ENCODE assay signal across 14 cellular contexts in genomic region chr3:152364237-152364636, GRCh38.
DNase-seq lines count a peak whose midpoint lies in the region; ATAC-seq, FAIRE-seq and TF ChIP-seq lines count a peak whose summit lies in the region.
"Had no signal": no experiment of that assay in that cellular context is flagged by ENCODE, and none has a peak within 500 bp of the region (broad histone marks: within the 10 kb centered on the region; RNA-seq: fewer than 3 reads in every experiment).

No MANE protein-coding gene starts in this region.

- TF ChIP-seq RAD21 in neural cell (conservative IDR thresholded peaks at IDR 0.05), result no peak

- peak; percentile 21 for FAIRE-seq in GM19239 (lab: Jason Lieb, UNC)
- FAIRE-seq: endothelial cell of umbilical vein had no signal

- POLR2A ChIA-PET in CD4-positive, alpha-beta T cell (lab: Charles Lee), result interaction anchor here (0.6 to 1.3 kb wide), 6 partner anchors 9 to 174 kb away, joined by 3 to 4 read pairs (median 3); no protein-coding TSS in a partner anchor
- POLR2A ChIA-PET in PC-9 (lab: Charles Lee; ENCODE audit: unreplicated experiment), result interaction anchor here (0.5 to 0.7 kb wide), 2 partner anchors 144 to 335 kb away, joined by 4 to 6 read pairs; no protein-coding TSS in a partner anchor

- peak overlapping the region; percentile 77 for H3K27ac Mint-ChIP-seq in CD4-positive, alpha-beta T cell
- H3K27ac Mint-ChIP-seq in activated naive CD8-positive, alpha-beta T cell treated with anti-CD3 and anti-CD28 coated beads, Interleukin-2, amount 50 U/mL, for 24 hours, result peak overlapping the region; percentile 30

- no peak for TF ChIP-seq CTCF in CD4-positive, alpha-beta T cell (IDR thresholded peaks at IDR 0.05)
- no peak for TF ChIP-seq CTCF in neural cell (IDR thresholded peaks at IDR 0.05; ENCODE audit: poor library complexity, severe bottlenecking)
- no peak for TF ChIP-seq CTCF in PC-9 (conservative IDR thresholded peaks at IDR 0.05)

- BruUV-seq in PC-9 (replicated peaks; lab: Mats Ljungman, UMichigan), result no TSS peak

- no peak overlapping the region for H2AFZ ChIP-seq in neural cell (ENCODE audit: low read depth, low read length)
- H2AFZ ChIP-seq in PC-9, result no peak overlapping the region

- H3K9me3 ChIP-seq in CD4-positive, alpha-beta T cell (ENCODE audit: control insufficient read depth, low read length), result no peaks in the 10 kb centered on the region
- no peaks in the 10 kb centered on the region for H3K9me3 ChIP-seq in neural cell (ENCODE audit: low read length)
- no peaks in the 10 kb centered on the region for H3K9me3 ChIP-seq in PC-9 (ENCODE audit: insufficient read depth, low read depth)
- H3K9me3 ChIP-seq: BE2C had no signal

- peak; percentile 83 for TF ChIP-seq EP300 in neural cell (conservative IDR thresholded peaks at IDR 0.05; ENCODE audit: poor library complexity, severe bottlenecking)

- no peaks in the 10 kb centered on the region for H3K27me3 ChIP-seq in CD4-positive, alpha-beta T cell (ENCODE audit: control insufficient read depth, insufficient read depth, low read length)
- H3K27me3 ChIP-seq in neural cell (ENCODE audit: insufficient read depth, low read depth, low read length), result no peaks in the 10 kb centered on the region
- no peaks in the 10 kb centered on the region for H3K27me3 ChIP-seq in PC-9 (ENCODE audit: insufficient read depth, low read depth)
- H3K27me3 ChIP-seq: BE2C had no signal

- H3F3A ChIP-seq in neural cell (ENCODE audit: insufficient read depth, low read length, poor library complexity, severe bottlenecking), result no peaks in the 10 kb centered on the region
- peaks cover 29% of the 10 kb centered on the region for H3F3A ChIP-seq in PC-9 (ENCODE audit: insufficient read depth, low read depth)

- CTCF ChIA-PET in CD4-positive, alpha-beta T cell (lab: Charles Lee), result interaction anchor here (0.9 to 1.4 kb wide), 3 partner anchors 80 to 292 kb away, joined by 3 read pairs; no protein-coding TSS in a partner anchor
- CTCF ChIA-PET in PC-9 (lab: Charles Lee), result no interaction called here

- peaks cover 93% of the 10 kb centered on the region for H3K36me3 Mint-ChIP-seq in CD4-positive, alpha-beta T cell (ENCODE audit: low read depth)
- H3K36me3 Mint-ChIP-seq in activated naive CD8-positive, alpha-beta T cell treated with anti-CD3 and anti-CD28 coated beads, Interleukin-2, amount 50 U/mL, for 24 hours (ENCODE audit: low read depth), result peaks cover 55% of the 10 kb centered on the region

- H3K4me2 ChIP-seq in neural cell (ENCODE audit: low read length), result no peak overlapping the region
- no peak overlapping the region for H3K4me2 ChIP-seq in PC-9

- no peak for DNase-seq in CD4-positive, alpha-beta T cell
- no peak for DNase-seq in GM19239 (ENCODE audit: insufficient read length, low spot score)
- DNase-seq in activated naive CD8-positive, alpha-beta T cell treated with anti-CD3 and anti-CD28 coated beads, Interleukin-2, amount 50 U/mL, for 24 hours, result no peak
- DNase-seq in PC-9, result no peak
- DNase-seq in NCI-H226, result no peak
- DNase-seq in germinal center (ENCODE audit: low spot score), result no peak
- DNase-seq: BE2C, mesendoderm, NCI-H2029, occipital lobe, SHP77 treated with DMSO at 0.1 percent for 48 hours had no signal

- H3K4me3 Mint-ChIP-seq in CD4-positive, alpha-beta T cell, result no peak overlapping the region
- H3K4me3 Mint-ChIP-seq in activated naive CD8-positive, alpha-beta T cell treated with anti-CD3 and anti-CD28 coated beads, Interleukin-2, amount 50 U/mL, for 24 hours, result no peak overlapping the region

- no peak overlapping the region for H3K9ac ChIP-seq in neural cell (ENCODE audit: low read length)

- no peak overlapping the region for H3K27ac ChIP-seq in CD4-positive, alpha-beta T cell (ENCODE audit: low read depth, low read length)
- H3K27ac ChIP-seq in neural cell (ENCODE audit: low read length) (peak overlapping the region; percentile 33), PC-9 (no peak overlapping the region)

- H3K79me2 ChIP-seq in neural cell (replicated peaks; ENCODE audit: insufficient read depth, low read length) (peaks cover 15% of the 10 kb centered on the region), PC-9 (ENCODE audit: low read depth) (peaks cover 92% of the 10 kb centered on the region)

- intact Hi-C loops in CD4-positive, alpha-beta T cell (cut with DNase I, micrococcal nuclease), result loop anchor here in 1 of 2 experiments (5.0 kb wide), 1 partner anchor 38 kb away; no protein-coding TSS in a partner anchor
- intact Hi-C loops in PC-9 (cut with micrococcal nuclease; ENCODE audit: unreplicated experiment), result no loop called here

- no peak for ATAC-seq in CD4-positive, alpha-beta T cell (ENCODE audit: poor library complexity)
- ATAC-seq in activated naive CD8-positive, alpha-beta T cell treated with anti-CD3 and anti-CD28 coated beads, Interleukin-2, amount 50 U/mL, for 24 hours, result peak; percentile 66
- no peak for ATAC-seq in HG02852 (IDR thresholded peaks at IDR 0.05; ENCODE audit: unreplicated experiment)

- H3K4me1 ChIP-seq in PC-9 (replicated peaks; ENCODE audit: insufficient read depth), result peaks cover 29% of the 10 kb centered on the region

- no peaks in the 10 kb centered on the region for H3K9me2 ChIP-seq in neural cell (ENCODE audit: insufficient read depth, low read length)
- H3K9me2 ChIP-seq in PC-9 (ENCODE audit: insufficient read depth), result peaks cover 4% of the 10 kb centered on the region; the same call in 1 of the 2 replicates

- H4K20me1 ChIP-seq in neural cell (ENCODE audit: insufficient read depth), result no peaks in the 10 kb centered on the region
- no peaks in the 10 kb centered on the region for H4K20me1 ChIP-seq in PC-9 (ENCODE audit: insufficient read depth)

- H3K4me1 Mint-ChIP-seq in CD4-positive, alpha-beta T cell (ENCODE audit: low read depth), result peaks cover 75% of the 10 kb centered on the region
- H3K4me1 Mint-ChIP-seq in activated naive CD8-positive, alpha-beta T cell treated with anti-CD3 and anti-CD28 coated beads, Interleukin-2, amount 50 U/mL, for 24 hours, result peaks cover 77% of the 10 kb centered on the region

- peaks cover 5% of the 10 kb centered on the region for H3K9me3 Mint-ChIP-seq in CD4-positive, alpha-beta T cell
- H3K9me3 Mint-ChIP-seq in activated naive CD8-positive, alpha-beta T cell treated with anti-CD3 and anti-CD28 coated beads, Interleukin-2, amount 50 U/mL, for 24 hours, result peaks cover 6% of the 10 kb centered on the region

- no peaks in the 10 kb centered on the region for H3K27me3 Mint-ChIP-seq in CD4-positive, alpha-beta T cell
- H3K27me3 Mint-ChIP-seq in activated naive CD8-positive, alpha-beta T cell treated with anti-CD3 and anti-CD28 coated beads, Interleukin-2, amount 50 U/mL, for 24 hours, result no peaks in the 10 kb centered on the region

- H3K4me3 ChIP-seq in neural cell (ENCODE audit: low read length) (no peak overlapping the region), PC-9 (no peak overlapping the region)

- H3K36me3 ChIP-seq in neural cell (ENCODE audit: insufficient read depth, low read length) (no peaks in the 10 kb centered on the region), PC-9 (ENCODE audit: low read depth) (0 out of 2 replicates have a peak, but pooled peaks cover 7% of the 10 kb centered on the region)
- H3K36me3 ChIP-seq: BE2C had no signal

TF ChIP-seq in neural cell, 6 proteins besides CTCF, POLR2A, EP300 and RAD21:
- no peak for TF ChIP-seq SMC3 (conservative IDR thresholded peaks at IDR 0.05; ENCODE audit: poor library complexity)
- TF ChIP-seq REST (IDR thresholded peaks at IDR 0.05; ENCODE audit: borderline replicate concordance), result no peak
- peak; percentile 73 for TF ChIP-seq POLR2AphosphoS5 (IDR thresholded peaks at IDR 0.05)
- no peak for TF ChIP-seq MXI1 (conservative IDR thresholded peaks at IDR 0.05; ENCODE audit: poor library complexity, severe bottlenecking)
- no peak for TF ChIP-seq EZH2 (IDR thresholded peaks at IDR 0.05; ENCODE audit: borderline replicate concordance, insufficient read depth, low read length, poor library complexity, severe bottlenecking)
- TF ChIP-seq TAF1 (IDR thresholded peaks at IDR 0.05; ENCODE audit: low read depth), result no peak
